In genomic region chr3:11589706-11590105, GRCh38 we compare ENCODE assay signal across 17 cellular contexts. TPM values are rescaled to one million over a fixed set of nuclear protein-coding genes. Genes with fewer than 3 reads are reported as not detected.
DNase-seq lines count a peak whose midpoint lies in the region; ATAC-seq and TF ChIP-seq lines count a peak whose summit lies in the region.
"Had no signal": no experiment of that assay in that cellular context is flagged by ENCODE, and none has a peak within 500 bp of the region (broad histone marks: within the 10 kb centered on the region; RNA-seq: fewer than 3 reads in every experiment).

No MANE protein-coding gene starts in this region.

- in situ Hi-C loops in gastrocnemius medialis (cut with MboI; ENCODE audit: low sequenced_read_pairs in 4 of 4), result no loop called here

- H3K27ac ChIP-seq in hepatocyte (peak overlapping the region; percentile 78), gastrocnemius medialis (peak overlapping the region; percentile 48 to 76 (median 66))
- H3K27ac ChIP-seq: SJSA1 had no signal

- ATAC-seq in natural killer cell, result no peak
- ATAC-seq in natural killer cell treated with Interleukin-12 subunit alpha and Interleukin-12 subunit beta and Interleukin-15 and Interleukin-18, amount 100 ng/mL, for 72 hours, result no peak
- no peak for ATAC-seq in gastrocnemius medialis
- ATAC-seq: activated naive CD8-positive, alpha-beta T cell treated with anti-CD3 and anti-CD28 coated beads, Interleukin-2, amount 50 U/mL, for 24 hours had no signal

- no peak for TF ChIP-seq POLR2A in gastrocnemius medialis (IDR thresholded peaks at IDR 0.05)

- H3K4me1 Mint-ChIP-seq in natural killer cell (peaks cover 85 to 90% of the 10 kb centered on the region in 2 donors), CD14-positive monocyte (peaks cover 22% of the 10 kb centered on the region)
- H3K4me1 Mint-ChIP-seq in natural killer cell treated with Interleukin-12 subunit alpha and Interleukin-12 subunit beta and Interleukin-15 and Interleukin-18, amount 100 ng/mL, for 72 hours (ENCODE audit: low read depth in 2 of 2), result peaks cover 49 to 58% of the 10 kb centered on the region in 2 donors

- H3K27ac Mint-ChIP-seq in natural killer cell, result peak overlapping the region; percentile 38 to 46
- H3K27ac Mint-ChIP-seq in natural killer cell treated with Interleukin-12 subunit alpha and Interleukin-12 subunit beta and Interleukin-15 and Interleukin-18, amount 100 ng/mL, for 72 hours, result no peak overlapping the region
- H3K27ac Mint-ChIP-seq in CD14-positive monocyte, result peak overlapping the region in 1 of 7 donors; percentile 32

- H3K9me3 Mint-ChIP-seq in natural killer cell, result no peaks in the 10 kb centered on the region
- no peaks in the 10 kb centered on the region for H3K9me3 Mint-ChIP-seq in natural killer cell treated with Interleukin-12 subunit alpha and Interleukin-12 subunit beta and Interleukin-15 and Interleukin-18, amount 100 ng/mL, for 72 hours
- no peaks in the 10 kb centered on the region for H3K9me3 Mint-ChIP-seq in CD14-positive monocyte
- H3K9me3 Mint-ChIP-seq: activated naive CD8-positive, alpha-beta T cell treated with anti-CD3 and anti-CD28 coated beads, Interleukin-2, amount 50 U/mL, for 24 hours; activated T-helper 2 cell treated with anti-CD3 and anti-CD28 coated beads, Interferon-gamma antibody, Interleukin-2, Interleukin-4, amounts not matched to agents 10 μg/mL and 5 μg/mL and 100 μg/mL, durations not matched to agents 14 hours and 24 hours and 36 hours; CD8-positive, alpha-beta memory T cell had no signal

- no peaks in the 10 kb centered on the region for H3K27me3 Mint-ChIP-seq in natural killer cell (ENCODE audit: low read depth in 2 of 2)
- H3K27me3 Mint-ChIP-seq in natural killer cell treated with Interleukin-12 subunit alpha and Interleukin-12 subunit beta and Interleukin-15 and Interleukin-18, amount 100 ng/mL, for 72 hours, result no peaks in the 10 kb centered on the region
- no peaks in the 10 kb centered on the region for H3K27me3 Mint-ChIP-seq in CD14-positive monocyte (ENCODE audit: low read depth in 3 of 3)
- H3K27me3 Mint-ChIP-seq: activated naive CD8-positive, alpha-beta T cell treated with anti-CD3 and anti-CD28 coated beads, Interleukin-2, amount 50 U/mL, for 24 hours had no signal

- H3K4me3 ChIP-seq in hepatocyte (no peak overlapping the region), gastrocnemius medialis (no peak overlapping the region)
- H3K4me3 ChIP-seq: mucosa of descending colon, SJSA1, spleen had no signal

- 79% methylated on average over 11 of the region's 11 CpGs for WGBS in hepatocyte (ENCODE audit: low lambda C conversion rate, missing lambda C conversion rate)

- no peak overlapping the region for H3K4me2 ChIP-seq in hepatocyte

- H2AFZ ChIP-seq in hepatocyte, result no peak overlapping the region

- H3K9me3 ChIP-seq in hepatocyte (ENCODE audit: low read depth) (no peaks in the 10 kb centered on the region), gastrocnemius medialis (no peaks in the 10 kb centered on the region)
- H3K9me3 ChIP-seq: mucosa of descending colon, SJSA1, spleen had no signal

- no peaks in the 10 kb centered on the region for H3K36me3 Mint-ChIP-seq in natural killer cell
- peaks cover under 1% of the 10 kb centered on the region for H3K36me3 Mint-ChIP-seq in natural killer cell treated with Interleukin-12 subunit alpha and Interleukin-12 subunit beta and Interleukin-15 and Interleukin-18, amount 100 ng/mL, for 72 hours
- peaks cover 26 to 35% of the 10 kb centered on the region in 2 donors for H3K36me3 Mint-ChIP-seq in CD14-positive monocyte

- H3K36me3 ChIP-seq in hepatocyte (replicated peaks; ENCODE audit: insufficient read depth, low read depth) (no peaks in the 10 kb centered on the region), gastrocnemius medialis (no peaks in the 10 kb centered on the region)

- H3K27me3 ChIP-seq in hepatocyte (no peaks in the 10 kb centered on the region), gastrocnemius medialis (no peaks in the 10 kb centered on the region)
- H3K27me3 ChIP-seq: SJSA1, spleen had no signal

- no peaks in the 10 kb centered on the region for H3K9me2 ChIP-seq in hepatocyte (replicated peaks; ENCODE audit: insufficient read depth)

- H3K4me1 ChIP-seq in hepatocyte (ENCODE audit: insufficient read depth) (peaks cover 35% of the 10 kb centered on the region), gastrocnemius medialis (peaks cover 75 to 96% of the 10 kb centered on the region in 2 donors)

- DNase-seq in natural killer cell (no peak), hepatocyte (ENCODE audit: low spot score) (no peak), gastrocnemius medialis (no peak), CD1c-positive myeloid dendritic cell (ENCODE audit: extremely low spot score) (no peak), midbrain (lab: John Stamatoyannopoulos, UW) (no peak), CD14-positive monocyte (ENCODE audit: low spot score) (no peak), NCI-H526 (lab: John Stamatoyannopoulos, UW) (no peak)
- DNase-seq in natural killer cell treated with Interleukin-12 subunit alpha and Interleukin-12 subunit beta and Interleukin-15 and Interleukin-18, amount 100 ng/mL, for 72 hours (ENCODE audit: low spot score), result no peak
- DNase-seq: activated naive CD8-positive, alpha-beta T cell treated with anti-CD3 and anti-CD28 coated beads, Interleukin-2, amount 50 U/mL, for 24 hours; CD8-positive, alpha-beta memory T cell; DMS79; mucosa of descending colon; NCI-H1105 treated with DMSO at 0.1 percent for 48 hours; NCI-H2107; spleen had no signal

- TF ChIP-seq CTCF in natural killer cell (IDR thresholded peaks at IDR 0.05), result no peak
- no peak for TF ChIP-seq CTCF in hepatocyte (IDR thresholded peaks at IDR 0.05; ENCODE audit: poor library complexity)
- no peak for TF ChIP-seq CTCF in gastrocnemius medialis (IDR thresholded peaks at IDR 0.05 in 4 of 5, conservative IDR thresholded peaks at IDR 0.05 in 1 of 5)
- no peak for TF ChIP-seq CTCF in CD14-positive monocyte (IDR thresholded peaks at IDR 0.05)

- peaks cover 97% of the 10 kb centered on the region for H3K79me2 ChIP-seq in hepatocyte

- H3K4me3 Mint-ChIP-seq in natural killer cell (no peak overlapping the region), CD14-positive monocyte (no peak overlapping the region)
- no peak overlapping the region for H3K4me3 Mint-ChIP-seq in natural killer cell treated with Interleukin-12 subunit alpha and Interleukin-12 subunit beta and Interleukin-15 and Interleukin-18, amount 100 ng/mL, for 72 hours
- H3K4me3 Mint-ChIP-seq: activated naive CD8-positive, alpha-beta T cell treated with anti-CD3 and anti-CD28 coated beads, Interleukin-2, amount 50 U/mL, for 24 hours; CD8-positive, alpha-beta memory T cell had no signal

- intact Hi-C loops in natural killer cell (cut with micrococcal nuclease), result no loop called here
- intact Hi-C loops in gastrocnemius medialis (cut with DNase I; ENCODE audit: low total_unique reads), result no loop called here
- intact Hi-C loops in CD14-positive monocyte (cut with micrococcal nuclease), result no loop called here

- peaks cover 62% of the 10 kb centered on the region for H4K20me1 ChIP-seq in hepatocyte (ENCODE audit: insufficient read depth, poor library complexity, severe bottlenecking)

RNA-seq across cellular contexts. Expression of gene VGLL4, which starts 54.0 kb away (rescaled TPM):
- 10 to 100 TPM; 29.5 to 42.8 (median 34.6) TPM for total RNA-seq in natural killer cell
- 10 to 100 TPM; 50.4 to 52.9 TPM for total RNA-seq in natural killer cell treated with Interleukin-12 subunit alpha and Interleukin-12 subunit beta and Interleukin-15 and Interleukin-18, amount 100 ng/mL, for 72 hours
- total RNA-seq in hepatocyte, result 99.3 and 109 TPM in 2 replicates
- polyA plus RNA-seq in hepatocyte, result 57.9 and 70.5 TPM in 2 replicates
- total RNA-seq in gastrocnemius medialis, result 10 to 100 TPM in 3 of 4 donors, 1 to 10 TPM in 1; 8.9 to 20.9 (median 12.8) TPM
- 10 to 100 TPM in 1 of 2 donors, 1 to 10 TPM in 1; 8.5 to 10.0 TPM for polyA plus RNA-seq in CD14-positive monocyte

Comparison
In these comparisons a context has a peak if more than half of its experiments do, and no peak if none do; other contexts are left out.
1. H3K27ac Mint-ChIP-seq: peak in natural killer cell (2 of 2); none in natural killer cell treated with Interleukin-12 subunit alpha and Interleukin-12 subunit beta and Interleukin-15 and Interleukin-18, amount 100 ng/mL, for 72 hours (0 of 2).